ENCODE assay signal across 8 cellular contexts in the genomic region with DNA sequence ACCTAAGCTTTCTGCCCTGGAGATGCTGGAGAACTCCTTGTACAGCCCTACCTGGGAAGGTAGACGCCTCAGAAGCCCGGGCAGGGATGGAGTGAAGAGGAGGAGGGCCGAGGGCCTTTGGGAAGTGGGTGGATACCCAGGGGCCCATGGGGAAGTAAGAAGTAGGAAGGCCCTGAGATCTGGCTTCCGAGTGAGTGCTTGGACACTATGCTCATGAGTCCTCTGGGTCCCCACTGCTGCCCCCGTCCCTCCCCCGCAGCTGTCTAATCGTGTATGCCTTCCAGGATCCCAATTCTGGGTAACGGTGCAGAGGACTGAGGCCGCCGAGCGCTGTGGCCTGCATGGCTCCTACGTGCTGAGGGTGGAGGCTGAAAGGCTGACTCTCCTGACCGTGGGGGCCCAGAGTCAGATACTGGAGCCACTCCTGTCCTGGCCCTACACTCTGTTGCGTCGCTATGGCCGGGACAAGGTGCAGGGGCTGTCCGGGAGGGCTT. TPM values are rescaled to one million over a fixed set of nuclear protein-coding genes. Genes with fewer than 3 reads are reported as not detected.
DNase-seq lines count a peak whose midpoint lies in the region; ATAC-seq and TF ChIP-seq lines count a peak whose summit lies in the region.

No MANE protein-coding gene starts in this region.

- no peaks in the 10 kb centered on the region for H3K9me3 Mint-ChIP-seq in T-helper 1 cell treated with Interleukin-12 subunit alpha and Interleukin-12 subunit beta and Interleukin-4 antibody, amounts not matched to agents 30 μg/mL and 1 μg/mL, for 36 hours
- H3K9me3 Mint-ChIP-seq in activated naive CD8-positive, alpha-beta T cell treated with anti-CD3 and anti-CD28 coated beads, Interleukin-2, amount 50 U/mL, for 24 hours = no peaks in the 10 kb centered on the region

- peaks cover 6% of the 10 kb centered on the region for H3K27me3 Mint-ChIP-seq in T-helper 1 cell treated with Interleukin-12 subunit alpha and Interleukin-12 subunit beta and Interleukin-4 antibody, amounts not matched to agents 30 μg/mL and 1 μg/mL, for 36 hours (ENCODE audit: low read depth)
- peaks cover 18% of the 10 kb centered on the region for H3K27me3 Mint-ChIP-seq in activated naive CD8-positive, alpha-beta T cell treated with anti-CD3 and anti-CD28 coated beads, Interleukin-2, amount 50 U/mL, for 24 hours

- H3K4me3 ChIP-seq in liver (ENCODE audit: low read depth in 1 of 3, low read length in 3 of 3) = peak overlapping the region in 2 of 3 donors; percentile 53 to 62
- peak overlapping the region; percentile 56 for H3K4me3 ChIP-seq in suprapubic skin

- no peak overlapping the region for H3K9ac ChIP-seq in liver (ENCODE audit: low read depth in 1 of 2, low read length in 2 of 2)

- H3K4me1 ChIP-seq in liver (ENCODE audit: control insufficient read depth in 4 of 4, insufficient read depth in 4 of 4, low read length in 3 of 4) (peaks cover 0 to 4% (median 2%) of the 10 kb centered on the region in 4 donors), suprapubic skin (peaks cover 25% of the 10 kb centered on the region)

- TF ChIP-seq POLR2A in suprapubic skin (IDR thresholded peaks at IDR 0.05) = no peak

- H3K9me3 ChIP-seq in liver (ENCODE audit: control insufficient read depth in 4 of 4, low read length in 3 of 4) (no peaks in the 10 kb centered on the region), suprapubic skin (no peaks in the 10 kb centered on the region)

- H3K4me3 Mint-ChIP-seq in T-helper 1 cell treated with Interleukin-12 subunit alpha and Interleukin-12 subunit beta and Interleukin-4 antibody, amounts not matched to agents 30 μg/mL and 1 μg/mL, for 36 hours = peak overlapping the region; percentile 96
- H3K4me3 Mint-ChIP-seq in activated naive CD8-positive, alpha-beta T cell treated with anti-CD3 and anti-CD28 coated beads, Interleukin-2, amount 50 U/mL, for 24 hours = peak overlapping the region; percentile 93

- H3K27ac Mint-ChIP-seq in T-helper 1 cell treated with Interleukin-12 subunit alpha and Interleukin-12 subunit beta and Interleukin-4 antibody, amounts not matched to agents 30 μg/mL and 1 μg/mL, for 36 hours = no peak overlapping the region
- H3K27ac Mint-ChIP-seq in activated naive CD8-positive, alpha-beta T cell treated with anti-CD3 and anti-CD28 coated beads, Interleukin-2, amount 50 U/mL, for 24 hours = peak overlapping the region; percentile 89

- H3K36me3 Mint-ChIP-seq in T-helper 1 cell treated with Interleukin-12 subunit alpha and Interleukin-12 subunit beta and Interleukin-4 antibody, amounts not matched to agents 30 μg/mL and 1 μg/mL, for 36 hours (ENCODE audit: low read depth) = peaks cover 11% of the 10 kb centered on the region
- peaks cover 7% of the 10 kb centered on the region for H3K36me3 Mint-ChIP-seq in activated naive CD8-positive, alpha-beta T cell treated with anti-CD3 and anti-CD28 coated beads, Interleukin-2, amount 50 U/mL, for 24 hours (ENCODE audit: low read depth)

- TF ChIP-seq EP300 in suprapubic skin (IDR thresholded peaks at IDR 0.05) = no peak

- WGBS in liver = 78% methylated on average over 17 of the region's 17 CpGs
- WGBS in suprapubic skin = 82% methylated on average over 14 of the region's 17 CpGs

- peaks cover 29% of the 10 kb centered on the region for H3K4me1 Mint-ChIP-seq in T-helper 1 cell treated with Interleukin-12 subunit alpha and Interleukin-12 subunit beta and Interleukin-4 antibody, amounts not matched to agents 30 μg/mL and 1 μg/mL, for 36 hours (ENCODE audit: low read depth)
- H3K4me1 Mint-ChIP-seq in activated naive CD8-positive, alpha-beta T cell treated with anti-CD3 and anti-CD28 coated beads, Interleukin-2, amount 50 U/mL, for 24 hours = peaks cover 24% of the 10 kb centered on the region

- H3K27ac ChIP-seq in liver (ENCODE audit: low read depth in 1 of 2, low read length in 2 of 2) (no peak overlapping the region), suprapubic skin (no peak overlapping the region)

- no peaks in the 10 kb centered on the region for H3K36me3 ChIP-seq in liver (ENCODE audit: control insufficient read depth in 4 of 4, insufficient read depth in 3 of 4, low read depth in 1 of 4, low read length in 3 of 4)
- H3K36me3 ChIP-seq in suprapubic skin = no peaks in the 10 kb centered on the region

- DNase-seq in T-helper 1 cell (no peak), suprapubic skin (ENCODE audit: low spot score in 2 of 2) (no peak), SW 1271 (lab: John Stamatoyannopoulos, UW) (no peak), EL (no peak)
- DNase-seq in activated naive CD8-positive, alpha-beta T cell treated with anti-CD3 and anti-CD28 coated beads, Interleukin-2, amount 50 U/mL, for 24 hours = no peak
- no peak for DNase-seq in NK-92 treated with Interleukin-12 subunit alpha and Interleukin-12 subunit beta, amount 100 ng/mL, for 24 hours (lab: John Stamatoyannopoulos, UW)

- no peak for TF ChIP-seq RAD21 in liver (IDR thresholded peaks at IDR 0.05)

- H3K27me3 ChIP-seq in liver (ENCODE audit: control insufficient read depth in 4 of 4, insufficient read depth in 4 of 4, low read length in 3 of 4) (no peaks in the 10 kb centered on the region), suprapubic skin (peaks cover 13% of the 10 kb centered on the region)

- no peak for ATAC-seq in activated naive CD8-positive, alpha-beta T cell treated with anti-CD3 and anti-CD28 coated beads, Interleukin-2, amount 50 U/mL, for 24 hours

- TF ChIP-seq CTCF in liver (IDR thresholded peaks at IDR 0.05; ENCODE audit: low read depth, low read length, missing input control) = no peak
- TF ChIP-seq CTCF in suprapubic skin (IDR thresholded peaks at IDR 0.05) = no peak

TF ChIP-seq in liver, 16 proteins besides CTCF, POLR2A, EP300 and RAD21 (continues in another document):
- no peak for TF ChIP-seq YY1 (IDR thresholded peaks at IDR 0.05)
- no peak for TF ChIP-seq HNF4A (conservative IDR thresholded peaks at IDR 0.05)
- no peak for TF ChIP-seq TAF1 (conservative IDR thresholded peaks at IDR 0.05)
- no peak for TF ChIP-seq SP1 (IDR thresholded peaks at IDR 0.05)
- no peak for TF ChIP-seq JUND (IDR thresholded peaks at IDR 0.05)
- no peak for TF ChIP-seq HNF4G (IDR thresholded peaks at IDR 0.05)
- TF ChIP-seq GABPA (IDR thresholded peaks at IDR 0.05 in 1 of 2, conservative IDR thresholded peaks at IDR 0.05 in 1 of 2) = no peak
- TF ChIP-seq ZBTB33 (IDR thresholded peaks at IDR 0.05) = no peak
- TF ChIP-seq RXRA (IDR thresholded peaks at IDR 0.05) = no peak
- no peak for TF ChIP-seq EGR1 (IDR thresholded peaks at IDR 0.05; ENCODE audit: low read depth in 2 of 2)
- TF ChIP-seq FOXA2 (IDR thresholded peaks at IDR 0.05) = no peak
- TF ChIP-seq REST (IDR thresholded peaks at IDR 0.05) = no peak

RNA-seq across cellular contexts. Expression of gene DOK1, which starts 1.1 kb away (rescaled TPM):
- total RNA-seq in liver (1 to 10 TPM; 4.6 to 8.6 TPM), suprapubic skin (10 to 100 TPM in 1 of 4 donors, 1 to 10 TPM in 3; 3.3 to 10.6 (median 5.4) TPM)
- 1 to 10 TPM; 2.0 to 3.6 TPM for polyA plus RNA-seq in liver

RNA-seq across cellular contexts. Expression of gene LOXL3, which starts 1.9 kb away (rescaled TPM):
- 1 to 10 TPM; 1.6 to 2.8 TPM for total RNA-seq in liver
- under 1 TPM; 0.31 to 0.98 TPM for polyA plus RNA-seq in liver
- 1 to 10 TPM in 3 of 4 donors, under 1 TPM in 1; 0.23 to 3.8 (median 1.5) TPM for total RNA-seq in suprapubic skin

RNA-seq across cellular contexts. Expression of gene HTRA2, which starts 25.9 kb away (rescaled TPM):
- total RNA-seq in liver (10 to 100 TPM; 18.7 to 81.8 TPM), suprapubic skin (10 to 100 TPM; 23.7 to 31.2 (median 27.1) TPM)
- polyA plus RNA-seq in liver = 10 to 100 TPM; 13.3 to 18.2 TPM

RNA-seq across cellular contexts. Expression of gene AUP1, which starts 26.2 kb away (rescaled TPM):
- total RNA-seq in liver (100 to 1,000 TPM in 1 of 2 donors, 10 to 100 TPM in 1; 62.6 to 126 TPM), suprapubic skin (100 to 1,000 TPM; 111 to 170 (median 145) TPM)
- 100 to 1,000 TPM in 1 of 2 donors, 10 to 100 TPM in 1; 96.4 to 122 TPM for polyA plus RNA-seq in liver

RNA-seq across cellular contexts. Expression of gene DQX1, which starts 29.6 kb away (rescaled TPM):
- total RNA-seq in liver (1 to 10 TPM in 1 of 2 donors, under 1 TPM in 1; 0.08 to 1.0 TPM), suprapubic skin (10 to 100 TPM in 1 of 4 donors, 1 to 10 TPM in 3; 2.7 to 12.8 (median 6.4) TPM)
- under 1 TPM in 1 of 2 donors, not detected in 1; 0.05 TPM for polyA plus RNA-seq in liver
